Comparison of ENCODE assay signal across 8 cellular contexts in genomic region chr16:12067714-12068401, GRCh38.
A peak's percentile ranks its signal among the peaks of the same experiment; 100 is the strongest.
DNase-seq lines count a peak whose midpoint lies in the region; ATAC-seq, FAIRE-seq and TF ChIP-seq lines count a peak whose summit lies in the region.

No MANE protein-coding gene starts in this region.

- H3K27me3 ChIP-seq in keratinocyte (ENCODE audit: control insufficient read depth, extremely low read depth, insufficient read depth, low read length), result no peaks in the 10 kb centered on the region

- H3K4me2 ChIP-seq in A549, result no peak overlapping the region
- no peak overlapping the region for H3K4me2 ChIP-seq in keratinocyte (ENCODE audit: control insufficient read depth, extremely low read depth, insufficient read depth, low read depth, low read length)

- DNase-seq in A549 (ENCODE audit: low read depth in 1 of 2, low spot score in 1 of 2), result peak; percentile 79 to 81
- DNase-seq in NCI-H2029 treated with DMSO at 0.1 percent for 48 hours (lab: John Stamatoyannopoulos, UW), result peak; percentile 72
- peak; percentile 68 for DNase-seq in T1000 (lab: John Stamatoyannopoulos, UW)
- DNase-seq in caudate nucleus (lab: John Stamatoyannopoulos, UW), result peak in 50 of 61 donors; percentile 5 to 82 (median 31)
- DNase-seq in keratinocyte (ENCODE audit: low read depth, low spot score), result peak; percentile 35
- DNase-seq in stimulated activated CD4-positive, alpha-beta T cell treated with anti-CD3 and anti-CD28 coated beads, Interleukin-4, amount 100 ng/mL, for 1 hour, result peak; percentile 37

- WGBS in A549 (ENCODE audit: missing lambda C conversion rate), result 34% methylated on average over 9 of the region's 9 CpGs

- TF ChIP-seq EP300 in A549 (IDR thresholded peaks at IDR 0.05), result no peak

- no peak overlapping the region for H2AFZ ChIP-seq in keratinocyte (ENCODE audit: control insufficient read depth, low read length)

- H3K27ac ChIP-seq in A549 (no peak overlapping the region), caudate nucleus (ENCODE audit: low read depth, low read length) (no peak overlapping the region), keratinocyte (ENCODE audit: control insufficient read depth, insufficient read depth, low read length) (no peak overlapping the region)

- H3K79me2 ChIP-seq in keratinocyte (ENCODE audit: control insufficient read depth, insufficient read depth, low read length), result no peaks in the 10 kb centered on the region

- TF ChIP-seq CTCF in A549 (IDR thresholded peaks at IDR 0.05) (peak; percentile 92), GM12875 (IDR thresholded peaks at IDR 0.05; ENCODE audit: borderline replicate concordance, insufficient read depth, low read depth, low read length) (peak; percentile 85), keratinocyte (optimal IDR thresholded peaks at IDR 0.05 in 1 of 3, IDR thresholded peaks at IDR 0.05 in 1 of 3, conservative IDR thresholded peaks at IDR 0.05 in 1 of 3; ENCODE audit: extremely low read depth in 1 of 3, insufficient read depth in 2 of 3, low read length in 3 of 3) (peak; percentile 84 to 91 (median 86))

- CTCF ChIA-PET in A549 (lab: Yijun Ruan, JAX), result interaction anchor here (0.6 to 5.7 kb wide), 73 partner anchors 8 to 1835 kb away, joined by 3 to 61 read pairs (median 5); partner anchors contain the start of genes GSPT1, SNX29 and TNFRSF17

- no peaks in the 10 kb centered on the region for H4K20me1 ChIP-seq in keratinocyte (ENCODE audit: control insufficient read depth, extremely low read depth, insufficient read depth, low read length)

- POLR2A ChIA-PET in A549 (lab: Yijun Ruan, JAX), result interaction anchor here (0.8 to 1.1 kb wide), 2 partner anchors 91 to 152 kb away, joined by 4 to 6 read pairs; partner anchors contain the start of genes GSPT1 and SNX29

- no peak overlapping the region for H3K9ac ChIP-seq in keratinocyte (ENCODE audit: control insufficient read depth, extremely low read depth, insufficient read depth, low read length)

- H3K9me3 ChIP-seq in A549 (no peaks in the 10 kb centered on the region), keratinocyte (ENCODE audit: control insufficient read depth, low read depth, low read length) (no peaks in the 10 kb centered on the region)

- TF ChIP-seq POLR2A in A549 (IDR thresholded peaks at IDR 0.05; ENCODE audit: low read length), result no peak

- no peak overlapping the region for H3K4me3 ChIP-seq in A549
- H3K4me3 ChIP-seq in GM12875 (ENCODE audit: low read depth, low read length), result no peak overlapping the region
- no peak overlapping the region for H3K4me3 ChIP-seq in keratinocyte (ENCODE audit: control insufficient read depth in 2 of 3, extremely low read depth in 1 of 3, insufficient read depth in 2 of 3, low read depth in 1 of 3, low read length in 3 of 3)

- FAIRE-seq in A549 (lab: Jason Lieb, UNC) (peak; percentile 32), keratinocyte (lab: Jason Lieb, UNC) (peak; percentile 71)

- H3K36me3 ChIP-seq in keratinocyte (ENCODE audit: control insufficient read depth in 2 of 2, extremely low read depth in 1 of 2, insufficient read depth in 2 of 2, low read length in 2 of 2), result peaks cover 0 to 3% of the 10 kb centered on the region in 2 experiments

- dilution Hi-C loops in keratinocyte (cut with MboI; ENCODE audit: extremely low pct_ligation_motif_present, low sequenced_read_pairs), result no loop called here

- TF ChIP-seq RAD21 in A549 (conservative IDR thresholded peaks at IDR 0.05 in 1 of 2, IDR thresholded peaks at IDR 0.05 in 1 of 2), result peak; percentile 95 to 97

- H3K9me1 ChIP-seq in keratinocyte (ENCODE audit: control insufficient read depth, extremely low read depth, insufficient read depth, low read length), result no peaks in the 10 kb centered on the region

- H3K4me1 ChIP-seq in A549, result no peaks in the 10 kb centered on the region
- peaks cover 3% of the 10 kb centered on the region for H3K4me1 ChIP-seq in keratinocyte (ENCODE audit: control insufficient read depth, extremely low read depth, insufficient read depth, low read length)

- ATAC-seq in A549, result peak; percentile 85 to 93
- no peak for ATAC-seq in HG02610 (IDR thresholded peaks at IDR 0.05; ENCODE audit: unreplicated experiment)

TF ChIP-seq in A549, 52 proteins besides CTCF, POLR2A, EP300 and RAD21:
- peak; percentile 86 for TF ChIP-seq SMC3 (IDR thresholded peaks at IDR 0.05)
- TF ChIP-seq MAFK (IDR thresholded peaks at IDR 0.05; ENCODE audit: partially characterized antibody), result no peak
- TF ChIP-seq CBX2 (IDR thresholded peaks at IDR 0.05; ENCODE audit: borderline replicate concordance, low read depth), result no peak
- TF ChIP-seq REST (IDR thresholded peaks at IDR 0.05), result 0 out of 2 replicates have a peak, but pooled peaks have one; percentile 41
